Comparison of ENCODE assay signal across 20 cellular contexts in the genomic region with DNA sequence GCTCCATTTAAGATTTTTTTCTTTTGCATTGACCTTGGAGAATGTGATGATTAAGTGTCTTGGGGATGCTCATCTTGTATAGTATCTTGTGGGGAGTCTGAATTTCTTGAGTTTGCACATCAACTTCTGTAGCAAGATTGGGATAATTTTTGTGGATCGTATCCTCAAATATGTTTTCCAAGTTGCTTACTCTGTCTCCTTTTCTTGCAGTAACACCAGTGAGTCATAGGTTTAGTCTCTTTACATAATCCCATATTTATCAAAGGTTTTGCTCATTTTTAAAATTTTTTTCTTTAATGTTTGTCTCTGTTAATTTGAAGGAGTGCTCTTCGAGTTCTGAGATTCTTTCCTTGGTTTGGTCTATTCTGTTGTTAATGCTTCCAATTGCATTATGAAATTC. TPM values are rescaled to one million over a fixed set of nuclear protein-coding genes. Genes with fewer than 3 reads are reported as not detected.
"Had no signal": no experiment of that assay in that cellular context is flagged by ENCODE, and none has a peak within 500 bp of the region (broad histone marks: within the 10 kb centered on the region; RNA-seq: fewer than 3 reads in every experiment).

No MANE protein-coding gene starts in this region.

- H3K27me3 Mint-ChIP-seq: naive thymus-derived CD8-positive, alpha-beta T cell; stimulated activated naive CD8-positive, alpha-beta T cell treated with anti-CD3 and anti-CD28 coated beads, Interleukin-15, Interleukin-2, amounts not matched to agents 100 ng/mL and 50 ng/mL, for 24 hours had no signal

- DNase-seq: effector memory CD8-positive, alpha-beta T cell; foreskin melanocyte; heart left ventricle; hippocampal formation; mammary epithelial cell; mucosa of descending colon; naive thymus-derived CD8-positive, alpha-beta T cell; posterior cingulate gyrus; sigmoid colon; stimulated activated CD4-positive, alpha-beta T cell treated with anti-CD3 and anti-CD28 coated beads, Interleukin-12 subunit alpha, Interleukin-12 subunit beta, amount 100 ng/mL, for 4 hours; substantia nigra had no signal

- H3K27me3 ChIP-seq: esophagus muscularis mucosa, heart left ventricle, neutrophil, right atrium auricular region, sigmoid colon had no signal

- H3K4me1 ChIP-seq: heart left ventricle, right atrium auricular region had no signal

- H3K4me3 ChIP-seq: esophagus muscularis mucosa, heart left ventricle, mucosa of descending colon, right atrium auricular region, sigmoid colon, skin epidermis had no signal

- H3K4me3 Mint-ChIP-seq: effector memory CD8-positive, alpha-beta T cell; naive thymus-derived CD8-positive, alpha-beta T cell; stimulated activated naive CD8-positive, alpha-beta T cell treated with anti-CD3 and anti-CD28 coated beads, Interleukin-15, Interleukin-2, amounts not matched to agents 100 ng/mL and 50 ng/mL, for 24 hours had no signal

- H3K36me3 ChIP-seq: right atrium auricular region, sigmoid colon had no signal

- FAIRE-seq: islet of Langerhans had no signal

- H3K9me3 ChIP-seq: esophagus muscularis mucosa, heart left ventricle, mucosa of descending colon, neutrophil, right atrium auricular region, sigmoid colon had no signal

- H3K9me3 Mint-ChIP-seq: effector memory CD8-positive, alpha-beta T cell had no signal

- H3K27ac Mint-ChIP-seq: effector memory CD8-positive, alpha-beta T cell; naive thymus-derived CD8-positive, alpha-beta T cell; stimulated activated naive CD8-positive, alpha-beta T cell treated with anti-CD3 and anti-CD28 coated beads, Interleukin-15, Interleukin-2, amounts not matched to agents 100 ng/mL and 50 ng/mL, for 24 hours had no signal

- ATAC-seq: effector memory CD8-positive, alpha-beta T cell; heart left ventricle; left lobe of liver; mucosa of descending colon; naive thymus-derived CD8-positive, alpha-beta T cell had no signal

- H3K27ac ChIP-seq: epithelial cell of prostate, esophagus muscularis mucosa, heart left ventricle, neutrophil, right atrium auricular region, sigmoid colon, skin epidermis had no signal

RNA-seq across cellular contexts. Expression of gene ANGPTL1, which starts 41.7 kb away (rescaled TPM):
- total RNA-seq: mammary epithelial cell; naive thymus-derived CD8-positive, alpha-beta T cell had no signal
- polyA plus RNA-seq: mammary epithelial cell; naive thymus-derived CD8-positive, alpha-beta T cell; neural cell had no signal
